Comparison of ENCODE assay signal across 1 cellular context in genomic region chr2:234483568-234484251, GRCh38.
TF ChIP-seq lines count a peak whose summit lies in the region.

No MANE protein-coding gene starts in this region.

TF ChIP-seq in GM12878, 131 proteins besides CTCF, POLR2A, EP300 and RAD21 (continued from another document):
- TF ChIP-seq ZBTB33 (IDR thresholded peaks at IDR 0.05): no peak
- no peak for TF ChIP-seq CREM (IDR thresholded peaks at IDR 0.05; ENCODE audit: low read depth)
- TF ChIP-seq SMC3 (IDR thresholded peaks at IDR 0.05; ENCODE audit: borderline replicate concordance, low read length): peak; percentile 44; the same call in 1 of the 2 replicates
- TF ChIP-seq BMI1 (IDR thresholded peaks at IDR 0.05; ENCODE audit: borderline replicate concordance): 0 out of 2 replicates have a peak, but pooled peaks have one; percentile 58
- no peak for TF ChIP-seq RELB (IDR thresholded peaks at IDR 0.05; ENCODE audit: low read depth)
- 0 out of 2 replicates have a peak, but pooled peaks have one; percentile 23 for TF ChIP-seq DPF2 (IDR thresholded peaks at IDR 0.05)
- peak; percentile 59; the same call in 1 of the 2 replicates for TF ChIP-seq IKZF1 (conservative IDR thresholded peaks at IDR 0.05)
- no peak for TF ChIP-seq ZNF207 (IDR thresholded peaks at IDR 0.05; ENCODE audit: borderline replicate concordance)
- TF ChIP-seq SPI1 (IDR thresholded peaks at IDR 0.05; ENCODE audit: borderline replicate concordance, insufficient read depth, low read depth, low read length): peak; percentile 66; the same call in 1 of the 2 replicates
- TF ChIP-seq KAT2A (conservative IDR thresholded peaks at IDR 0.05; ENCODE audit: control insufficient read depth, low read depth, low read length): no peak
- peak; percentile 85 for TF ChIP-seq TCF12 (IDR thresholded peaks at IDR 0.05; ENCODE audit: low read depth, low read length)
- no peak for TF ChIP-seq ZSCAN29 (IDR thresholded peaks at IDR 0.05)
